Comparison of ENCODE assay signal across 10 cellular contexts in genomic region chr14:59262717-59263469, GRCh38.
DNase-seq lines count a peak whose midpoint lies in the region; ATAC-seq and TF ChIP-seq lines count a peak whose summit lies in the region.
"Had no signal": no experiment of that assay in that cellular context is flagged by ENCODE, and none has a peak within 500 bp of the region (broad histone marks: within the 10 kb centered on the region; RNA-seq: fewer than 3 reads in every experiment).

No MANE protein-coding gene starts in this region.

- in situ Hi-C loops in Panc1 (cut with HindIII; ENCODE audit: low pct_unique_long_range_greater_than_20kb, low sequenced_read_pairs) = no loop called here

- H3K27me3 ChIP-seq in H7 (ENCODE audit: control insufficient read depth, insufficient read depth, low read length) (no peaks in the 10 kb centered on the region), Panc1 (ENCODE audit: control insufficient read depth, insufficient read depth, low read length) (no peaks in the 10 kb centered on the region), foreskin keratinocyte (no peaks in the 10 kb centered on the region), rectal smooth muscle tissue (ENCODE audit: control insufficient read depth, insufficient read depth, low read length) (no peaks in the 10 kb centered on the region)

- H3K36me3 ChIP-seq in H7 (replicated peaks; ENCODE audit: control insufficient read depth, insufficient read depth, low read length) = no peaks in the 10 kb centered on the region; the same call in 1 of the 2 replicates
- H3K36me3 ChIP-seq in Panc1 (ENCODE audit: control insufficient read depth, insufficient read depth, low read length) = no peaks in the 10 kb centered on the region
- no peaks in the 10 kb centered on the region for H3K36me3 ChIP-seq in rectal smooth muscle tissue (ENCODE audit: control insufficient read depth, insufficient read depth, low read length)

- no peak overlapping the region for H3K9ac ChIP-seq in rectal smooth muscle tissue (ENCODE audit: low read length)

- TF ChIP-seq CTCF in Panc1 (IDR thresholded peaks at IDR 0.05) = peak; percentile 21; the same call in 1 of the 2 replicates
- TF ChIP-seq CTCF in foreskin keratinocyte (conservative IDR thresholded peaks at IDR 0.05) = peak; percentile 15

- DNase-seq in H7 (peak; percentile 25), Panc1 (ENCODE audit: low read depth, low spot score) (no peak), foreskin keratinocyte (no peak), inferior parietal cortex (ENCODE audit: extremely low spot score) (no peak), AML-193 (lab: John Stamatoyannopoulos, UW) (no peak)
- DNase-seq: NCI-H1436 treated with DMSO at 0.1 percent for 48 hours, SIG-M5 had no signal

- H3K4me3 ChIP-seq in H7 (ENCODE audit: insufficient read depth, low read depth, low read length) (no peak overlapping the region), Panc1 (ENCODE audit: low read depth in 2 of 2, low read length in 2 of 2) (no peak overlapping the region), rectal smooth muscle tissue (ENCODE audit: low read length) (peak overlapping the region; percentile 4)

- H3K4me1 ChIP-seq in Panc1 (ENCODE audit: control insufficient read depth, insufficient read depth, low read length) = no peaks in the 10 kb centered on the region
- no peaks in the 10 kb centered on the region for H3K4me1 ChIP-seq in foreskin keratinocyte
- H3K4me1 ChIP-seq in rectal smooth muscle tissue (ENCODE audit: control insufficient read depth, insufficient read depth, low read length) = peaks cover 4% of the 10 kb centered on the region

- ATAC-seq in Panc1 = no peak
- ATAC-seq in foreskin keratinocyte = peak; percentile 4
- ATAC-seq in GM21576 (IDR thresholded peaks at IDR 0.05; ENCODE audit: unreplicated experiment) = no peak
- ATAC-seq in HG03097 (IDR thresholded peaks at IDR 0.05; ENCODE audit: low FRiP score, unreplicated experiment) = no peak

- no TSS peak for BruUV-seq in Panc1 (replicated peaks; lab: Mats Ljungman, UMichigan)

- H3K9me3 ChIP-seq in Panc1 (ENCODE audit: control insufficient read depth, insufficient read depth, low read depth, low read length) = no peaks in the 10 kb centered on the region

- CTCF ChIA-PET in Panc1 (lab: Charles Lee) = no interaction called here

- POLR2A ChIA-PET in Panc1 (lab: Charles Lee) = no interaction called here

- H3K27ac ChIP-seq in Panc1 (ENCODE audit: low read length) (no peak overlapping the region), foreskin keratinocyte (no peak overlapping the region), rectal smooth muscle tissue (ENCODE audit: low read depth, low read length) (peak overlapping the region; percentile 10)

- intact Hi-C loops in Panc1 (cut with micrococcal nuclease; ENCODE audit: unreplicated experiment) = no loop called here
